ENCODE assay signal across 29 cellular contexts in the genomic region with DNA sequence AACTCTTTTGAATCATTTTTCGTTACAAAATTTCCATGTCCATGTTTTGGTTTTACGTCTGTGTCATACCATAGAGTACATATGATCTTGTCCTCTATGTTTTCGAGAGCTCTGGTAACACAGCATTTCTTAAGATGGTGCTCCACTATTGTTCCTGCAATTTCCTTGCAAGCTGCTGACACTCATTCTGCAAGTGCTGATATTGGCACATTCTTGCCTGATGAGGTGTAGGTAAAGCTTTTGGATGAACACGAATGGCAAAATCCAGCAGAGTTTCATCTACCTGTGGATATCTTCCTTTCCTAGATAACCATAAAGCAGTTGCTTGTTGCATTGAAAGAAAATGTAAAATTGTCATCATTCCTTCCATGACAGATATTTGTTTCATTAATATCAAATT. TPM values are rescaled to one million over a fixed set of nuclear protein-coding genes. Genes with fewer than 3 reads are reported as not detected.
"Had no signal": no experiment of that assay in that cellular context is flagged by ENCODE, and none has a peak within 500 bp of the region (broad histone marks: within the 10 kb centered on the region; RNA-seq: fewer than 3 reads in every experiment).

No MANE protein-coding gene starts in this region.

- H3K36me3 ChIP-seq: heart right ventricle, right atrium auricular region, sigmoid colon, tibial nerve, upper lobe of right lung, vagina had no signal

- H3K4me3 Mint-ChIP-seq: mesothelial cell of epicardium; natural killer cell; neural crest cell; stimulated activated naive B cell treated with anti-CD40 and anti-IgM and Interleukin-4, amounts not matched to agents 10 μg/mL and 1 μg/mL and 100 μg/mL, for 72 hours; stimulated activated naive CD8-positive, alpha-beta T cell treated with anti-CD3 and anti-CD28 coated beads, Interleukin-15, amount 100 ng/mL, for 72 hours had no signal

- H3K27me3 ChIP-seq: right atrium auricular region, sigmoid colon, testis, tibial nerve, upper lobe of right lung, vagina had no signal

- DNase-seq: effector CD4-positive, alpha-beta T cell; heart right ventricle; natural killer cell; posterior cingulate gyrus; sigmoid colon; stimulated activated CD4-positive, alpha-beta T cell treated with anti-CD3 and anti-CD28 coated beads, Interleukin-2, amount 100 ng/mL, for 24 hours; stimulated activated CD4-positive, alpha-beta T cell treated with anti-CD3 and anti-CD28 coated beads, Interleukin-4, amount 100 ng/mL, for 4 hours; stimulated activated naive B cell treated with anti-CD40 and anti-IgM and Interleukin-4, amounts not matched to agents 10 μg/mL and 1 μg/mL and 100 μg/mL, for 72 hours; stimulated activated naive CD8-positive, alpha-beta T cell treated with anti-CD3 and anti-CD28 coated beads, Interleukin-15, amount 100 ng/mL, for 72 hours; testis; upper lobe of right lung had no signal

- H3K27me3 Mint-ChIP-seq: stimulated activated naive CD8-positive, alpha-beta T cell treated with anti-CD3 and anti-CD28 coated beads, Interleukin-15, amount 100 ng/mL, for 72 hours had no signal

- H3K4me3 ChIP-seq: coronary artery, heart right ventricle, right atrium auricular region, sigmoid colon, skin epidermis, testis, tibial nerve, upper lobe of right lung, vagina had no signal

- H3K4me1 Mint-ChIP-seq: mesothelial cell of epicardium; natural killer cell; neural crest cell; stimulated activated naive B cell treated with anti-CD40 and anti-IgM and Interleukin-4, amounts not matched to agents 10 μg/mL and 1 μg/mL and 100 μg/mL, for 72 hours; stimulated activated naive CD8-positive, alpha-beta T cell treated with anti-CD3 and anti-CD28 coated beads, Interleukin-15, amount 100 ng/mL, for 72 hours had no signal

- H3K27ac Mint-ChIP-seq: mesothelial cell of epicardium; natural killer cell; stimulated activated naive B cell treated with anti-CD40 and anti-IgM and Interleukin-4, amounts not matched to agents 10 μg/mL and 1 μg/mL and 100 μg/mL, for 72 hours; stimulated activated naive CD8-positive, alpha-beta T cell treated with anti-CD3 and anti-CD28 coated beads, Interleukin-15, amount 100 ng/mL, for 72 hours had no signal

- H3K36me3 Mint-ChIP-seq: mesothelial cell of epicardium; natural killer cell; stimulated activated naive B cell treated with anti-CD40 and anti-IgM and Interleukin-4, amounts not matched to agents 10 μg/mL and 1 μg/mL and 100 μg/mL, for 72 hours had no signal

- H3K4me1 ChIP-seq: heart right ventricle, right atrium auricular region, sigmoid colon, testis, tibial nerve, upper lobe of right lung, vagina had no signal

- H3K9me3 Mint-ChIP-seq: stimulated activated naive CD8-positive, alpha-beta T cell treated with anti-CD3 and anti-CD28 coated beads, Interleukin-15, amount 100 ng/mL, for 72 hours had no signal

- H3K9me3 ChIP-seq: heart right ventricle, right atrium auricular region, sigmoid colon, testis, tibial nerve, upper lobe of right lung, vagina had no signal

- H3K27ac ChIP-seq: coronary artery, heart right ventricle, right atrium auricular region, sigmoid colon, skin epidermis, testis, tibial nerve, upper lobe of right lung, vagina had no signal

- ATAC-seq: esophagus mucosa; heart right ventricle; left lobe of liver; natural killer cell; stimulated activated naive B cell treated with anti-CD40 and anti-IgM and Interleukin-4, amounts not matched to agents 10 μg/mL and 1 μg/mL and 100 μg/mL, for 72 hours; stimulated activated naive CD8-positive, alpha-beta T cell treated with anti-CD3 and anti-CD28 coated beads, Interleukin-15, amount 100 ng/mL, for 72 hours; upper lobe of right lung had no signal

RNA-seq across cellular contexts. Expression of a gene that starts 41.3 kb away (rescaled TPM):
- total RNA-seq: dermis microvascular lymphatic vessel endothelial cell, esophagus mucosa, fibroblast of lung, frontal cortex, kidney epithelial cell, left lobe of liver, lower leg skin, mesothelial cell of epicardium, mucosa of gallbladder, myocyte, natural killer cell, neural crest cell, osteocyte, pulmonary artery endothelial cell, tibial nerve, upper lobe of right lung, vagina had no signal
